Comparison of ENCODE assay signal across 10 cellular contexts in the genomic region with DNA sequence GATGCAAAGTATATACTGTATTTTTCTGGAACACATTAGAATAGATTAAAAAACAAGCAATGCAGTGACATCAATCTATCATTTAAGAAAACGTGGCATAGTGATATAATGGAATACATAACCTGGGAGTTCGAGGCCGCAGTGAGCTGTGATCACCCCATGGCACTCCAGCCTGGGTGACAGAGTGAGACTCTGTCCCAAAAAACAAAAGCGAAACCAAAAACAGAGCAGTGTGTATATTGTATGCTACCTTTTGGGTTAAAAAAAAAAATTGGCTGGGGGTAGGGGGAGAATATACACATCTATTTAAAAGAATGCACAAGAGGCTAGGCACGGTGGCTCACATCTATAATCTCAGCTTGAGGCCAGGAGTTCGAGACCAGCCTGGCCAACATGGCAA. TPM values are rescaled to one million over a fixed set of nuclear protein-coding genes. Genes with fewer than 3 reads are reported as not detected.
A peak's percentile ranks its signal among the peaks of the same experiment; 100 is the strongest.
DNase-seq lines count a peak whose midpoint lies in the region; TF ChIP-seq lines count a peak whose summit lies in the region.
"Had no signal": no experiment of that assay in that cellular context is flagged by ENCODE, and none has a peak within 500 bp of the region (broad histone marks: within the 10 kb centered on the region; RNA-seq: fewer than 3 reads in every experiment).

No MANE protein-coding gene starts in this region.

- peaks cover 24% of the 10 kb centered on the region for H3K36me3 ChIP-seq in CD8-positive, alpha-beta memory T cell (ENCODE audit: insufficient read depth, low read length)
- H3K36me3 ChIP-seq in Loucy (ENCODE audit: insufficient read depth, low read length) = peaks cover 72% of the 10 kb centered on the region; the same call in 1 of the 2 replicates
- H3K36me3 ChIP-seq in trophoblast cell (ENCODE audit: control insufficient read depth in 1 of 2, insufficient read depth in 2 of 2, low read length in 2 of 2) = peaks cover 64 to 69% of the 10 kb centered on the region in 2 experiments

- no peaks in the 10 kb centered on the region for H3F3A ChIP-seq in Loucy (ENCODE audit: low read depth)

- CTCF ChIA-PET in CD8-positive, alpha-beta memory T cell (lab: Charles Lee) = interaction anchor here (0.7 to 1.2 kb wide), 4 partner anchors 12 to 510 kb away, joined by 3 to 4 read pairs (median 3); no protein-coding TSS in a partner anchor

- peaks cover 0 to 3% of the 10 kb centered on the region in 2 donors for H3K27me3 Mint-ChIP-seq in CD8-positive, alpha-beta memory T cell
- peaks cover 3% of the 10 kb centered on the region for H3K27me3 Mint-ChIP-seq in brain
- H3K27me3 Mint-ChIP-seq in CD14-positive monocyte (ENCODE audit: low read depth in 3 of 3) = peaks cover 0 to 9% (median 5%) of the 10 kb centered on the region in 3 donors

- H3K14ac ChIP-seq in trophoblast cell (ENCODE audit: low read length) = no peak overlapping the region

- TF ChIP-seq CTCF in Loucy (conservative IDR thresholded peaks at IDR 0.05; ENCODE audit: low read length) (no peak), brain (conservative IDR thresholded peaks at IDR 0.05) (no peak), CD14-positive monocyte (IDR thresholded peaks at IDR 0.05) (no peak)

- no peak overlapping the region for H3K23ac ChIP-seq in trophoblast cell (ENCODE audit: low read length)

- H4K91ac ChIP-seq in trophoblast cell (ENCODE audit: low read depth, low read length) = peak overlapping the region; percentile 1

- no peak for DNase-seq in CD8-positive, alpha-beta memory T cell
- DNase-seq in trophoblast cell = no peak
- DNase-seq in NCI-H146 treated with DMSO at 0.1 percent for 48 hours (lab: John Stamatoyannopoulos, UW; ENCODE audit: unreplicated experiment) = no peak
- DNase-seq in kidney glomerular epithelial cell (lab: John Stamatoyannopoulos, UW) = no peak
- DNase-seq in stimulated activated CD4-positive, alpha-beta T cell treated with anti-CD3 and anti-CD28 coated beads, Interleukin-4, amount 100 ng/mL, for 24 hours = no peak
- no peak for DNase-seq in CD14-positive monocyte (ENCODE audit: low spot score)
- DNase-seq: activated CD4-positive, alpha-beta T cell treated with anti-CD3 and anti-CD28 coated beads for 1 hour; caudate nucleus had no signal

- H3K4ac ChIP-seq in trophoblast cell (ENCODE audit: low read depth, low read length) = peak overlapping the region; percentile 12

- H2AK5ac ChIP-seq in trophoblast cell (ENCODE audit: low read length) = no peak overlapping the region

- H3K27me3 ChIP-seq in CD8-positive, alpha-beta memory T cell (ENCODE audit: insufficient read depth, low read length, poor library complexity, severe bottlenecking) = no peaks in the 10 kb centered on the region
- H3K27me3 ChIP-seq in Loucy (ENCODE audit: insufficient read depth, low read length, poor library complexity, severe bottlenecking) (no peaks in the 10 kb centered on the region), trophoblast cell (ENCODE audit: insufficient read depth, low read length) (no peaks in the 10 kb centered on the region)

- H3K4me2 ChIP-seq in Loucy (ENCODE audit: low read depth, low read length, poor library complexity, severe bottlenecking) = peak overlapping the region; percentile 17
- H3K4me2 ChIP-seq in trophoblast cell (ENCODE audit: low read length) = no peak overlapping the region

- no peaks in the 10 kb centered on the region for H3K9me2 ChIP-seq in Loucy (replicated peaks; ENCODE audit: low read depth, low read length)

- H3K9me3 Mint-ChIP-seq in CD8-positive, alpha-beta memory T cell = no peaks in the 10 kb centered on the region
- H3K9me3 Mint-ChIP-seq in brain (no peaks in the 10 kb centered on the region), CD14-positive monocyte (peaks cover 0 to 5% (median 0%) of the 10 kb centered on the region in 7 donors)

- peaks cover 95% of the 10 kb centered on the region for H3K4me1 ChIP-seq in CD8-positive, alpha-beta memory T cell (ENCODE audit: insufficient read depth, low read length)
- peaks cover 35% of the 10 kb centered on the region for H3K4me1 ChIP-seq in Loucy (ENCODE audit: insufficient read depth, low read length, poor library complexity, severe bottlenecking)
- H3K4me1 ChIP-seq in trophoblast cell (ENCODE audit: control insufficient read depth in 1 of 2, insufficient read depth in 2 of 2, low read length in 2 of 2) = peaks cover 78% of the 10 kb centered on the region in 2 experiments

- intact Hi-C loops in CD14-positive monocyte (cut with micrococcal nuclease) = loop anchor here in 1 of 2 donors (2.0 kb wide), 1 partner anchor 14 kb away; the partner anchor contains the start of gene SLC2A1

- no peak overlapping the region for H2BK12ac ChIP-seq in trophoblast cell (ENCODE audit: low read length)

- H3K27ac ChIP-seq in CD8-positive, alpha-beta memory T cell (ENCODE audit: low read depth, low read length) = peak overlapping the region; percentile 14
- H3K27ac ChIP-seq in trophoblast cell (ENCODE audit: low read depth, low read length) = no peak overlapping the region

- H4K12ac ChIP-seq in trophoblast cell (ENCODE audit: low read depth, low read length) = no peak overlapping the region

- peak overlapping the region; percentile 78 to 95 (median 91) for H3K27ac Mint-ChIP-seq in CD8-positive, alpha-beta memory T cell
- peak overlapping the region; percentile 50 to 88 (median 74) for H3K27ac Mint-ChIP-seq in brain
- peak overlapping the region in 3 of 7 donors; percentile 66 to 90 (median 76) for H3K27ac Mint-ChIP-seq in CD14-positive monocyte

- WGBS in trophoblast cell (ENCODE audit: extremely low coverage, insufficient coverage, insufficient read length) = no CpG with 5 or more reads among the region's 6 CpGs

- peak overlapping the region; percentile 3 to 82 (median 77) for H3K4me3 Mint-ChIP-seq in CD8-positive, alpha-beta memory T cell
- H3K4me3 Mint-ChIP-seq in brain (peak overlapping the region in 3 of 5 experiments; percentile 11 to 13 (median 12)), CD14-positive monocyte (peak overlapping the region in 1 of 2 donors; percentile 35)

- H3K79me1 ChIP-seq in trophoblast cell (ENCODE audit: low read length) = peaks cover 51% of the 10 kb centered on the region

- POLR2A ChIA-PET in CD8-positive, alpha-beta memory T cell (lab: Charles Lee) = interaction anchor here (0.6 to 2.1 kb wide), 3 partner anchors 10 to 127 kb away, joined by 3 to 5 read pairs (median 5); no protein-coding TSS in a partner anchor

- H3K4me3 ChIP-seq in CD8-positive, alpha-beta memory T cell (ENCODE audit: low read length) = peak overlapping the region; percentile 22
- H3K4me3 ChIP-seq in Loucy (ENCODE audit: low read length, poor library complexity, severe bottlenecking) (no peak overlapping the region), trophoblast cell (ENCODE audit: low read depth, low read length) (no peak overlapping the region)

- H3K9ac ChIP-seq in Loucy (ENCODE audit: low read depth, low read length, poor library complexity, severe bottlenecking) = no peak overlapping the region
- no peak overlapping the region for H3K9ac ChIP-seq in trophoblast cell (ENCODE audit: low read length)

- H3K79me2 ChIP-seq in Loucy (ENCODE audit: insufficient read depth, low read length) (peaks cover 98% of the 10 kb centered on the region), trophoblast cell (ENCODE audit: control insufficient read depth, insufficient read depth, low read length, poor library complexity) (peaks cover 54% of the 10 kb centered on the region)

- peaks cover 91 to 100% (median 96%) of the 10 kb centered on the region in 3 donors for H3K4me1 Mint-ChIP-seq in CD8-positive, alpha-beta memory T cell
- H3K4me1 Mint-ChIP-seq in brain = peaks cover 96% of the 10 kb centered on the region
- H3K4me1 Mint-ChIP-seq in CD14-positive monocyte = peaks cover 60% of the 10 kb centered on the region

- H2BK120ac ChIP-seq in trophoblast cell (ENCODE audit: insufficient read depth, low read length, poor library complexity) = no peak overlapping the region

- H3K36me3 Mint-ChIP-seq in CD8-positive, alpha-beta memory T cell = peaks cover 14 to 64% (median 15%) of the 10 kb centered on the region in 3 donors
- H3K36me3 Mint-ChIP-seq in brain = peaks cover 78% of the 10 kb centered on the region
- peaks cover under 1 to 11% of the 10 kb centered on the region in 2 donors for H3K36me3 Mint-ChIP-seq in CD14-positive monocyte

- no peak overlapping the region for H4K8ac ChIP-seq in trophoblast cell (ENCODE audit: low read depth, low read length)

- no peak overlapping the region for H2BK5ac ChIP-seq in trophoblast cell (ENCODE audit: low read depth, low read length, poor library complexity)

- peaks cover 70% of the 10 kb centered on the region for H4K20me1 ChIP-seq in Loucy (ENCODE audit: insufficient read depth, low read length, poor library complexity, severe bottlenecking)

- H3K9me3 ChIP-seq in CD8-positive, alpha-beta memory T cell (ENCODE audit: low read length) = no peaks in the 10 kb centered on the region
- H3K9me3 ChIP-seq in Loucy (ENCODE audit: insufficient read depth, low read depth, low read length) (no peaks in the 10 kb centered on the region), trophoblast cell (ENCODE audit: insufficient read depth, low read depth, low read length) (no peaks in the 10 kb centered on the region)

- H2AFZ ChIP-seq in Loucy (ENCODE audit: low read length) (no peak overlapping the region), trophoblast cell (ENCODE audit: insufficient read depth, low read length, poor library complexity) (no peak overlapping the region)

- H3K18ac ChIP-seq in trophoblast cell (ENCODE audit: low read length) = no peak overlapping the region

RNA-seq across cellular contexts. Expression of gene SLC2A1, which starts 13.5 kb away (rescaled TPM):
- total RNA-seq in CD8-positive, alpha-beta memory T cell = 100 to 1,000 TPM; 103 to 108 TPM
- 42.6 TPM for polyA plus RNA-seq in CD8-positive, alpha-beta memory T cell
- polyA plus RNA-seq in brain (ENCODE audit: insufficient read depth, low read depth, low replicate concordance) (127 TPM), CD14-positive monocyte (under 1 TPM; 0.56 to 0.71 TPM)
- 1,633 and 1,681 TPM in 2 replicates for polyA plus RNA-seq in trophoblast cell (2013)

Comparison
In these comparisons a context has a peak if more than half of its experiments do, and no peak if none do; other contexts are left out.
1. RNA of gene SLC2A1, which starts 13.5 kb away (polyA plus RNA-seq): 127 TPM in brain (single experiment) and 42.6 TPM in CD8-positive, alpha-beta memory T cell (single experiment); 0.56 to 0.71 TPM in CD14-positive monocyte; every median in the first group is over 10 times any median in the second.